In the genomic region with DNA sequence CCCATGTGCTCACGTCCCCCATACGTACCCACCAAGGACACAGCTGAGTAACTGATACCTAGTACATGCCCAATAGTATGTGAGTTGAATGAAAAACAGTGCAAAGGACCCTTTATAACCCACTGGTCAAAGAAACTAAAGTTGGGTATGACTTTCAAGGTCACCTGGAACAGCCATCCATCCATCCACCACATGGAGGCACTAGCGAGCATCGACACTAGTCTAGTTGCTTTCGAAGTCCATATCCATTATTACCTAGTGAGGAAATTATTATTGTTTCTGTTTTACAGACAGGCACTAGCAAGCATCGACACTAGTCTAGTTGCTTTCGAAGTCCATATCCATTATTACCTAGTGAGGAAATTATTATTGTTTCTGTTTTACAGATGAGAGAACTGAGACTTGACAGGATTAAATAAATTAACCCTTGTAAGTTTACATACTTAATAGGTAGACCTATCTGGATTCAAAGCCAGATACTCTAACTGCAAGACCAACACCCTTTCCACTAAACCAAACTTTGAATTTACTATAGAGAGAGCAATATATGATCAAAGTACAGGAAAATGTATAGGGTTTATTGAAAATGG, we compare ENCODE assay signal across 8 cellular contexts.
DNase-seq lines count a peak whose midpoint lies in the region; ATAC-seq and TF ChIP-seq lines count a peak whose summit lies in the region.

No MANE protein-coding gene starts in this region.

- intact Hi-C loops in left ventricle myocardium inferior (cut with micrococcal nuclease) = loop anchor here (10.0 kb wide), 1 partner anchor 207 kb away; no protein-coding TSS in a partner anchor

- H3K4me3 ChIP-seq in left ventricle myocardium inferior = no peak overlapping the region

- H3K4me1 ChIP-seq in left ventricle myocardium inferior = no peaks in the 10 kb centered on the region

- no peaks in the 10 kb centered on the region for H3K27me3 ChIP-seq in left ventricle myocardium inferior (ENCODE audit: low read depth)

- no peak overlapping the region for H3K27ac ChIP-seq in left ventricle myocardium inferior (replicated peaks)

- H3K36me3 ChIP-seq in left ventricle myocardium inferior = no peaks in the 10 kb centered on the region

- ATAC-seq in GM21423 (IDR thresholded peaks at IDR 0.05; ENCODE audit: unreplicated experiment) (peak; percentile 85), HG03039 (IDR thresholded peaks at IDR 0.05; ENCODE audit: unreplicated experiment) (no peak)

- DNase-seq in ELR (ENCODE audit: low read depth) (peak; percentile 54), KBM-7 (peak; percentile 15), left ventricle myocardium inferior (no peak), superior temporal gyrus (ENCODE audit: extremely low spot score) (no peak)
- DNase-seq in activated CD8-positive, alpha-beta memory T cell treated with anti-CD3 and anti-CD28 coated beads, Interleukin-2, amount 50 U/mL, for 48 hours = peak; percentile 72
- DNase-seq in stimulated activated CD4-positive, alpha-beta T cell treated with anti-CD3 and anti-CD28 coated beads, Interleukin-2, amount 100 ng/mL, for 48 hours = peak; percentile 17 to 56

- H3K9me3 ChIP-seq in left ventricle myocardium inferior (replicated peaks) = peaks cover 8% of the 10 kb centered on the region

- in situ Hi-C loops in KBM-7 (cut with MboI; ENCODE audit: low pct_unique_long_range_greater_than_20kb, low sequenced_read_pairs) = no loop called here

- peak; percentile 60 for TF ChIP-seq CTCF in left ventricle myocardium inferior (IDR thresholded peaks at IDR 0.05; ENCODE audit: borderline replicate concordance)

Comparison
In these comparisons a context has a peak if more than half of its experiments do, and no peak if none do; other contexts are left out.
1. DNase-seq: peak in ELR (single experiment), KBM-7 (single experiment), activated CD8-positive, alpha-beta memory T cell treated with anti-CD3 and anti-CD28 coated beads, Interleukin-2, amount 50 U/mL, for 48 hours (single experiment) and stimulated activated CD4-positive, alpha-beta T cell treated with anti-CD3 and anti-CD28 coated beads, Interleukin-2, amount 100 ng/mL, for 48 hours (2 of 2); none in left ventricle myocardium inferior (single experiment) and superior temporal gyrus (single experiment).